In the genomic region with DNA sequence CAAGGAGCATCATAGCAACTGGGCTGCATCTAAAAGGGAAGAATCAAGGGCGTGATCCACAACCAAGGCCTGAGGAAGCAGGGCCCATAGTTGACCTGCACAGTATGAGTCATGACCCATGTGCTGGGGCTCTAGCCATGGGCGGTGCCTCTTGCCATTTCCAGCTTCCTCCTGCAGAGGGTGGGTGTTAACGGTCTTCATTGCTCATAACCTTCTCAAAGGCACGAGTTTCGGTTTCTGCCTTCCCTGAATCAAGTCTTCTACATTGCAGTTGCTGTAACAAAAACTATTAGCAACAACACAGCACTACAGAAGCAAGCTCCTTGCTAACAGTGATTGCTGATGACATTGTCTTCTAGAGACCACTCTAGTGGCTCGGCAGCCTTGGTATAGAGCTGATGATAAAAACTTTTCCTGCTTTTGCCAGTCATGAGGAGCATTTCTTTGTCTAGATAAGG, we compare ENCODE assay signal across 9 cellular contexts.
DNase-seq lines count a peak whose midpoint lies in the region; ATAC-seq, FAIRE-seq and TF ChIP-seq lines count a peak whose summit lies in the region.
"Had no signal": no experiment of that assay in that cellular context is flagged by ENCODE, and none has a peak within 500 bp of the region (broad histone marks: within the 10 kb centered on the region; RNA-seq: fewer than 3 reads in every experiment).

No MANE protein-coding gene starts in this region.

- DNase-seq in GM10266 (ENCODE audit: extremely low spot score): no peak
- DNase-seq in H4 (ENCODE audit: low spot score): peak; percentile 88
- peak; percentile 77 for DNase-seq in MM.1S
- DNase-seq in activated T-cell treated with anti-CD3 and anti-CD28 coated beads, Interleukin-2, amount 50 U/mL, for 4 hours: no peak
- DNase-seq in heart right ventricle: peak; percentile 49 to 68
- peak; percentile 12 for DNase-seq in stimulated activated CD4-positive, alpha-beta T cell treated with anti-CD3 and anti-CD28 coated beads, Interleukin-2, amount 100 ng/mL, for 4 hours (ENCODE audit: low read depth)
- no peak for DNase-seq in GM12891 (ENCODE audit: insufficient read length, low spot score)
- DNase-seq in NCI-H526 (lab: John Stamatoyannopoulos, UW): no peak

- intact Hi-C loops in heart right ventricle (cut with DNase I): loop anchor here in 2 of 10 donors (10.0 kb wide), 2 partner anchors 68 to 1018 kb away; a partner anchor contains a TSS

- H3K27ac ChIP-seq in MM.1S (ENCODE audit: low read length) (no peak overlapping the region), heart right ventricle (peak overlapping the region in 8 of 10 donors; percentile 22 to 90 (median 57))
- H3K27ac ChIP-seq: ovary had no signal

- no peak overlapping the region for H2AFZ ChIP-seq in MM.1S (ENCODE audit: low read length)

- no peak for TF ChIP-seq POLR2A in GM12891 (IDR thresholded peaks at IDR 0.05; ENCODE audit: low read depth, low read length)

- H3K4me3 Mint-ChIP-seq in activated T-cell treated with anti-CD3 and anti-CD28 coated beads, Interleukin-2, amount 50 U/mL, for 4 hours: no peak overlapping the region

- no peaks in the 10 kb centered on the region for H3K9me2 ChIP-seq in MM.1S (replicated peaks; ENCODE audit: insufficient read depth, low read length)

- H3K9me3 Mint-ChIP-seq in activated T-cell treated with anti-CD3 and anti-CD28 coated beads, Interleukin-2, amount 50 U/mL, for 4 hours: no peaks in the 10 kb centered on the region

- no peaks in the 10 kb centered on the region for H3F3A ChIP-seq in MM.1S (ENCODE audit: insufficient read depth, low read length)

- H3K4me2 ChIP-seq in MM.1S (ENCODE audit: low read depth, low read length): no peak overlapping the region

- no peaks in the 10 kb centered on the region for H3K36me3 Mint-ChIP-seq in activated T-cell treated with anti-CD3 and anti-CD28 coated beads, Interleukin-2, amount 50 U/mL, for 4 hours (ENCODE audit: insufficient read depth)

- ATAC-seq in activated T-cell treated with anti-CD3 and anti-CD28 coated beads, Interleukin-2, amount 50 U/mL, for 4 hours: peak; percentile 88 to 89
- ATAC-seq in heart right ventricle: peak; percentile 89 to 98 (median 96)

- H3K27me3 Mint-ChIP-seq in activated T-cell treated with anti-CD3 and anti-CD28 coated beads, Interleukin-2, amount 50 U/mL, for 4 hours (ENCODE audit: low read depth): no peaks in the 10 kb centered on the region

- no peak for FAIRE-seq in GM12891 (lab: Jason Lieb, UNC)

- no peaks in the 10 kb centered on the region for H4K20me1 ChIP-seq in MM.1S (ENCODE audit: insufficient read depth, low read length)

- WGBS in heart right ventricle, 2 donors: 59 to 60% methylated on average over 6 of the region's 6 CpGs

- no peaks in the 10 kb centered on the region for H3K9me3 ChIP-seq in MM.1S (replicated peaks; ENCODE audit: insufficient read depth, low read length)
- no peaks in the 10 kb centered on the region for H3K9me3 ChIP-seq in heart right ventricle
- H3K9me3 ChIP-seq: ovary had no signal

- H3K36me3 ChIP-seq in MM.1S (replicated peaks; ENCODE audit: insufficient read depth, low read length) (no peaks in the 10 kb centered on the region), heart right ventricle (no peaks in the 10 kb centered on the region)
- H3K36me3 ChIP-seq: ovary had no signal

- peak; percentile 11 for TF ChIP-seq CTCF in GM10266 (IDR thresholded peaks at IDR 0.05; ENCODE audit: control insufficient read depth, insufficient read depth, low read depth, missing control alignments)
- TF ChIP-seq CTCF in MM.1S (IDR thresholded peaks at IDR 0.05; ENCODE audit: low read length): peak; percentile 20
- peak in 5 of 9 donors; percentile 10 to 39 (median 24) for TF ChIP-seq CTCF in heart right ventricle (IDR thresholded peaks at IDR 0.05)

- H3K4me1 ChIP-seq in MM.1S (ENCODE audit: low read length): peaks cover 6% of the 10 kb centered on the region
- peaks cover 0 to 39% (median 0%) of the 10 kb centered on the region in 9 donors for H3K4me1 ChIP-seq in heart right ventricle

- H3K79me2 ChIP-seq in MM.1S (ENCODE audit: low read length): no peaks in the 10 kb centered on the region

- H3K4me3 ChIP-seq in MM.1S (ENCODE audit: low read length): no peak overlapping the region
- H3K4me3 ChIP-seq in heart right ventricle: no peak overlapping the region
- H3K4me3 ChIP-seq: ovary had no signal

- H3K27me3 ChIP-seq in MM.1S (replicated peaks; ENCODE audit: insufficient read depth, low read length) (no peaks in the 10 kb centered on the region), heart right ventricle (peaks cover 0 to 7% (median 0%) of the 10 kb centered on the region in 7 donors)
- H3K27me3 ChIP-seq: ovary had no signal

- H3K9ac ChIP-seq in MM.1S (ENCODE audit: low read length): no peak overlapping the region

- peaks cover 20% of the 10 kb centered on the region for H3K4me1 Mint-ChIP-seq in activated T-cell treated with anti-CD3 and anti-CD28 coated beads, Interleukin-2, amount 50 U/mL, for 4 hours (ENCODE audit: low read depth)

TF ChIP-seq in GM12891, 5 proteins besides CTCF, POLR2A, EP300 and RAD21:
- TF ChIP-seq POLR2AphosphoS5 (IDR thresholded peaks at IDR 0.05; ENCODE audit: low read depth, low read length): no peak
- TF ChIP-seq TAF1 (IDR thresholded peaks at IDR 0.05; ENCODE audit: low read depth, low read length): no peak
- TF ChIP-seq POU2F2 (IDR thresholded peaks at IDR 0.05; ENCODE audit: low read depth, low read length): no peak
- TF ChIP-seq PAX5 (IDR thresholded peaks at IDR 0.05; ENCODE audit: insufficient read depth, low read length, severe bottlenecking): no peak
- no peak for TF ChIP-seq SPI1 (IDR thresholded peaks at IDR 0.05; ENCODE audit: low read depth, low read length)

Comparison
In these comparisons a context has a peak if more than half of its experiments do, and no peak if none do; other contexts are left out.
1. DNase-seq: peak in H4 (single experiment), MM.1S (single experiment), heart right ventricle (2 of 2) and stimulated activated CD4-positive, alpha-beta T cell treated with anti-CD3 and anti-CD28 coated beads, Interleukin-2, amount 100 ng/mL, for 4 hours (single experiment); none in GM10266 (single experiment), activated T-cell treated with anti-CD3 and anti-CD28 coated beads, Interleukin-2, amount 50 U/mL, for 4 hours (single experiment), GM12891 (single experiment) and NCI-H526 (0 of 2).
2. Peak in every context shown above with its lines, with median percentiles within 50 percentile points of each other: CTCF ChIP-seq.